ENCODE assay signal across 8 cellular contexts in genomic region chr10:87817873-87818504, GRCh38. TPM values are rescaled to one million over a fixed set of nuclear protein-coding genes. Genes with fewer than 3 reads are reported as not detected.
A peak's percentile ranks its signal among the peaks of the same experiment; 100 is the strongest.
DNase-seq lines count a peak whose midpoint lies in the region; ATAC-seq and TF ChIP-seq lines count a peak whose summit lies in the region.

Gene ATAD1, minus strand, starts transcription at chr10:87818226. Its CDS starts 3,627 bp downstream, at chr10:87814599.

- in situ Hi-C loops in GM23248 (cut with MboI): no loop called here

- ATAC-seq in RWPE2 (ENCODE audit: low read depth): peak; percentile 93

- H4K20me1 ChIP-seq in GM23248 (ENCODE audit: insufficient read depth): no peaks in the 10 kb centered on the region

- peaks cover 3% of the 10 kb centered on the region for H3K36me3 Mint-ChIP-seq in neural crest cell (ENCODE audit: low read depth)

- WGBS in GM23248 (ENCODE audit: low coverage in 1 of 2, low lambda C conversion rate in 2 of 2, missing lambda C conversion rate in 2 of 2), 2 experiments: 1% methylated on average over 48 of the region's 48 CpGs

- H3K36me3 ChIP-seq in GM23248 (ENCODE audit: low read depth) (peaks cover 16% of the 10 kb centered on the region), RWPE2 (ENCODE audit: low read depth) (peaks cover 21% of the 10 kb centered on the region)

- H3K9me3 ChIP-seq in GM23248 (ENCODE audit: low read depth) (no peaks in the 10 kb centered on the region), RWPE2 (ENCODE audit: severe bottlenecking) (no peaks in the 10 kb centered on the region)

- peak within 1 kb of the TSS; percentile 89 for H3K4me2 ChIP-seq in GM23248 (ENCODE audit: unreplicated experiment)

- H3K4me1 ChIP-seq in GM23248 (ENCODE audit: insufficient read depth): peaks cover 27% of the 10 kb centered on the region
- H3K4me1 ChIP-seq in RWPE2 (ENCODE audit: insufficient read depth, poor library complexity, severe bottlenecking): peaks cover 10% of the 10 kb centered on the region

- H3K9me3 Mint-ChIP-seq in neural crest cell: no peaks in the 10 kb centered on the region

- peak within 1 kb of the TSS; percentile 100 for H3K4me3 Mint-ChIP-seq in neural crest cell

- H3K9ac ChIP-seq in GM23248: peak within 1 kb of the TSS; percentile 94

- H3K27ac Mint-ChIP-seq in neural crest cell (ENCODE audit: unreplicated experiment): peak within 1 kb of the TSS; percentile 99

- H3K4me3 ChIP-seq in GM23248 (peak within 1 kb of the TSS; percentile 94), RWPE2 (ENCODE audit: severe bottlenecking) (peak within 1 kb of the TSS; percentile 88), fibroblast of villous mesenchyme (ENCODE audit: low read depth, low read length) (peak within 1 kb of the TSS; percentile 75)

- H2AFZ ChIP-seq in GM23248: peak within 1 kb of the TSS; percentile 96

- 0 out of 2 replicates have a peak, but pooled peaks cover 8% of the 10 kb centered on the region for H3F3A ChIP-seq in GM23248 (ENCODE audit: insufficient read depth)

- H3K4me1 Mint-ChIP-seq in neural crest cell: peaks cover 38% of the 10 kb centered on the region

- H3K27me3 ChIP-seq in GM23248 (replicated peaks; ENCODE audit: insufficient read depth) (no peaks in the 10 kb centered on the region), RWPE2 (ENCODE audit: insufficient read depth, poor library complexity, severe bottlenecking) (no peaks in the 10 kb centered on the region)

- no peaks in the 10 kb centered on the region for H3K27me3 Mint-ChIP-seq in neural crest cell (ENCODE audit: low read depth)

- peaks cover 51% of the 10 kb centered on the region for H3K79me2 ChIP-seq in GM23248 (ENCODE audit: insufficient read depth)

- DNase-seq in EH (ENCODE audit: low read depth): peak; percentile 85
- DNase-seq in GM23248: peak; percentile 92
- peak; percentile 82 for DNase-seq in LHCN-M2 (ENCODE audit: low read depth)
- peak; percentile 82 for DNase-seq in RWPE2 (ENCODE audit: low spot score)
- peak; percentile 96 for DNase-seq in activated effector memory CD4-positive, alpha-beta T cell treated with anti-CD3 and anti-CD28 coated beads, Interleukin-2, amount 50 U/mL, for 16 hours
- peak; percentile 82 for DNase-seq in fibroblast of villous mesenchyme (ENCODE audit: low read depth)
- peak; percentile 69 for DNase-seq in neural crest cell (ENCODE audit: low read depth, low spot score)
- DNase-seq in stromal cell of bone marrow (ENCODE audit: low read depth): peak; percentile 65

- TF ChIP-seq CTCF in RWPE2 (IDR thresholded peaks at IDR 0.05; ENCODE audit: poor library complexity, severe bottlenecking) (no peak), fibroblast of villous mesenchyme (IDR thresholded peaks at IDR 0.05; ENCODE audit: insufficient read depth, low read depth, low read length) (peak; percentile 26), neural crest cell (conservative IDR thresholded peaks at IDR 0.05) (peak; percentile 40)

- H3K27ac ChIP-seq in GM23248 (peak within 1 kb of the TSS; percentile 74), RWPE2 (ENCODE audit: poor library complexity, severe bottlenecking) (peak within 1 kb of the TSS; percentile 78)

- H3K9me2 ChIP-seq in GM23248 (ENCODE audit: insufficient read depth): no peaks in the 10 kb centered on the region

RNA-seq across cellular contexts. Expression of gene ATAD1, which starts in this region (rescaled TPM):
- 43.9 and 66.8 TPM in 2 replicates for total RNA-seq in GM23248 (2014; rRNA removed; shearing (Covaris generic))
- polyA plus RNA-seq in GM23248 (2016; fragmentation: Nextera tagmentation; extraction: Ambion mirVana): 52.4 and 52.8 TPM in 2 replicates
- 29.2 and 32.3 TPM in 2 replicates for total RNA-seq in LHCN-M2 (2014; rRNA removed)
- polyA plus RNA-seq in LHCN-M2 (2012): 12.3 TPM
- 30.6 and 51.8 TPM in 2 replicates for total RNA-seq in fibroblast of villous mesenchyme
- 43.6 and 47.5 TPM in 2 replicates for total RNA-seq in neural crest cell

Comparison
In these comparisons a context has a peak if more than half of its experiments do, and no peak if none do; other contexts are left out.
1. Peak in every context shown above with its lines: DNase-seq, ATAC-seq, H3K4me3 ChIP-seq and H3K27ac ChIP-seq.